ENCODE assay signal across 13 cellular contexts in genomic region chr3:53174346-53175250, GRCh38. TPM values are rescaled to one million over a fixed set of nuclear protein-coding genes. Genes with fewer than 3 reads are reported as not detected.
DNase-seq lines count a peak whose midpoint lies in the region; ATAC-seq and TF ChIP-seq lines count a peak whose summit lies in the region.
"Had no signal": no experiment of that assay in that cellular context is flagged by ENCODE, and none has a peak within 500 bp of the region (broad histone marks: within the 10 kb centered on the region; RNA-seq: fewer than 3 reads in every experiment).

No MANE protein-coding gene starts in this region.

- DNase-seq in GM13976 (ENCODE audit: low spot score) (peak; percentile 74), endodermal cell (no peak), NCI-H1694 (lab: John Stamatoyannopoulos, UW) (no peak), NCI-H128 (lab: John Stamatoyannopoulos, UW; ENCODE audit: unreplicated experiment) (no peak), D341Med (ENCODE audit: low spot score) (no peak)
- DNase-seq in activated naive CD4-positive, alpha-beta T cell treated with anti-CD3 and anti-CD28 coated beads, Interleukin-2, amount 10 ng/mL, durations not matched to agents 7 days and 5 days = no peak
- DNase-seq: NCI-H146 had no signal

- WGBS in endodermal cell (ENCODE audit: insufficient coverage in 1 of 2, insufficient read length in 1 of 2), 2 experiments = 86 to 87% methylated on average over 1 to 9 of the region's 9 CpGs

- no peak overlapping the region for H3K9ac ChIP-seq in endodermal cell (ENCODE audit: extremely low read depth, low read length, poor library complexity, severe bottlenecking)
- H3K9ac ChIP-seq: parathyroid adenoma had no signal

- H3K4me1 Mint-ChIP-seq in endodermal cell = peaks cover 12% of the 10 kb centered on the region
- H3K4me1 Mint-ChIP-seq in activated naive CD4-positive, alpha-beta T cell treated with anti-CD3 and anti-CD28 coated beads, Interleukin-2, amount 10 ng/mL, durations not matched to agents 7 days and 5 days = peaks cover 18% of the 10 kb centered on the region

- H3K27me3 ChIP-seq in endodermal cell (ENCODE audit: control insufficient read depth, insufficient read depth, low read length, poor library complexity, severe bottlenecking) = no peaks in the 10 kb centered on the region
- H3K27me3 ChIP-seq: Peyer's patch had no signal

- H3K4me3 Mint-ChIP-seq in endodermal cell = no peak overlapping the region
- no peak overlapping the region for H3K4me3 Mint-ChIP-seq in activated naive CD4-positive, alpha-beta T cell treated with anti-CD3 and anti-CD28 coated beads, Interleukin-2, amount 10 ng/mL, durations not matched to agents 7 days and 5 days
- H3K4me3 Mint-ChIP-seq: activated T-helper 17 cell treated with anti-CD3 and anti-CD28 coated beads, Interleukin-2, amount 50 U/mL, for 72 hours; CD4-positive, alpha-beta memory T cell had no signal

- ATAC-seq in GM21390 (IDR thresholded peaks at IDR 0.05; ENCODE audit: unreplicated experiment) (peak; percentile 67), HG03060 (IDR thresholded peaks at IDR 0.05; ENCODE audit: low read depth, unreplicated experiment) (peak; percentile 35)
- ATAC-seq: activated T-helper 17 cell treated with anti-CD3 and anti-CD28 coated beads, Interleukin-2, amount 50 U/mL, for 72 hours had no signal

- H3K27me3 Mint-ChIP-seq in endodermal cell (ENCODE audit: insufficient read depth) = no peaks in the 10 kb centered on the region
- H3K27me3 Mint-ChIP-seq in activated naive CD4-positive, alpha-beta T cell treated with anti-CD3 and anti-CD28 coated beads, Interleukin-2, amount 10 ng/mL, durations not matched to agents 7 days and 5 days = no peaks in the 10 kb centered on the region
- H3K27me3 Mint-ChIP-seq: activated T-helper 17 cell treated with anti-CD3 and anti-CD28 coated beads, Interleukin-2, amount 50 U/mL, for 72 hours; CD4-positive, alpha-beta memory T cell had no signal

- H3K4me3 ChIP-seq in endodermal cell (ENCODE audit: low read length) = no peak overlapping the region

- peak overlapping the region; percentile 35 for H3K27ac Mint-ChIP-seq in endodermal cell
- H3K27ac Mint-ChIP-seq in activated naive CD4-positive, alpha-beta T cell treated with anti-CD3 and anti-CD28 coated beads, Interleukin-2, amount 10 ng/mL, durations not matched to agents 7 days and 5 days = no peak overlapping the region
- H3K27ac Mint-ChIP-seq: activated T-helper 17 cell treated with anti-CD3 and anti-CD28 coated beads, Interleukin-2, amount 50 U/mL, for 72 hours had no signal

- CTCF ChIA-PET in activated naive CD4-positive, alpha-beta T cell treated with anti-CD3 and anti-CD28 coated beads, Interleukin-2, amount 10 ng/mL, durations not matched to agents 7 days and 5 days (lab: Charles Lee) = no interaction called here

- in situ Hi-C loops in GM13976 (cut with MboI; ENCODE audit: low sequenced_read_pairs, unreplicated experiment) = no loop called here

- H3K9me3 Mint-ChIP-seq in endodermal cell = no peaks in the 10 kb centered on the region
- H3K9me3 Mint-ChIP-seq in activated naive CD4-positive, alpha-beta T cell treated with anti-CD3 and anti-CD28 coated beads, Interleukin-2, amount 10 ng/mL, durations not matched to agents 7 days and 5 days = no peaks in the 10 kb centered on the region
- H3K9me3 Mint-ChIP-seq: activated T-helper 17 cell treated with anti-CD3 and anti-CD28 coated beads, Interleukin-2, amount 50 U/mL, for 72 hours had no signal

- no peaks in the 10 kb centered on the region for H3K9me3 ChIP-seq in endodermal cell (ENCODE audit: control insufficient read depth, low read length)
- H3K9me3 ChIP-seq: Peyer's patch had no signal

- no peak overlapping the region for H3K27ac ChIP-seq in endodermal cell (ENCODE audit: low read depth, low read length)
- H3K27ac ChIP-seq: parathyroid adenoma had no signal

- no peaks in the 10 kb centered on the region for H3K4me1 ChIP-seq in endodermal cell (ENCODE audit: control insufficient read depth, insufficient read depth, low read length)

- peak; percentile 27 for TF ChIP-seq CTCF in GM13976 (IDR thresholded peaks at IDR 0.05; ENCODE audit: borderline replicate concordance, control extremely low read depth, extremely low read depth, insufficient read depth, missing control alignments)
- TF ChIP-seq CTCF in endodermal cell (conservative IDR thresholded peaks at IDR 0.05) = no peak

- H3K36me3 Mint-ChIP-seq in endodermal cell (ENCODE audit: low read depth) = peaks cover 4% of the 10 kb centered on the region
- peaks cover 10% of the 10 kb centered on the region for H3K36me3 Mint-ChIP-seq in activated naive CD4-positive, alpha-beta T cell treated with anti-CD3 and anti-CD28 coated beads, Interleukin-2, amount 10 ng/mL, durations not matched to agents 7 days and 5 days

- H3K36me3 ChIP-seq in endodermal cell (ENCODE audit: control insufficient read depth, insufficient read depth, low read length) = peaks cover 1% of the 10 kb centered on the region

RNA-seq across cellular contexts. Expression of gene PRKCD, which starts 13.6 kb away (rescaled TPM):
- 10 to 100 TPM; 19.9 to 26.6 TPM for total RNA-seq in endodermal cell
- polyA plus RNA-seq in endodermal cell (2013, experiment 1 of 2) = 14.3 TPM
- polyA plus RNA-seq in endodermal cell (2013, experiment 2 of 2) = 15.7 TPM

RNA-seq across cellular contexts. Expression of gene RFT1, which starts 44.4 kb away (rescaled TPM):
- total RNA-seq in endodermal cell = 10 to 100 TPM; 29.3 to 35.2 TPM
- 27.5 TPM for polyA plus RNA-seq in endodermal cell (2013, experiment 1 of 2)
- 22.1 TPM for polyA plus RNA-seq in endodermal cell (2013, experiment 2 of 2)
